ENCODE assay signal across 20 cellular contexts in genomic region chr14:46063872-46064271, GRCh38.
DNase-seq lines count a peak whose midpoint lies in the region; ATAC-seq and TF ChIP-seq lines count a peak whose summit lies in the region.
"Had no signal": no experiment of that assay in that cellular context is flagged by ENCODE, and none has a peak within 500 bp of the region (broad histone marks: within the 10 kb centered on the region; RNA-seq: fewer than 3 reads in every experiment).

No MANE protein-coding gene starts in this region.

- H3K4me3 Mint-ChIP-seq in endodermal cell, result no peak overlapping the region
- H3K4me3 Mint-ChIP-seq in stimulated activated naive B cell treated with anti-CD40 and anti-IgM and Interleukin-4, amounts not matched to agents 10 μg/mL and 1 μg/mL and 100 μg/mL, for 72 hours, result no peak overlapping the region
- H3K4me3 Mint-ChIP-seq: CD4-positive, alpha-beta memory T cell; stimulated activated naive CD8-positive, alpha-beta T cell treated with anti-CD3 and anti-CD28 coated beads, Interleukin-15, Interleukin-2, amounts not matched to agents 100 ng/mL and 50 ng/mL, for 24 hours had no signal

- ATAC-seq in GM18858 (IDR thresholded peaks at IDR 0.05; ENCODE audit: unreplicated experiment), result no peak
- no peak for ATAC-seq in stimulated activated naive B cell treated with anti-CD40 and anti-IgM and Interleukin-4, amounts not matched to agents 10 μg/mL and 1 μg/mL and 100 μg/mL, for 72 hours (replicated peaks)
- ATAC-seq: upper lobe of right lung had no signal

- H3K36me3 Mint-ChIP-seq in endodermal cell (ENCODE audit: low read depth), result no peaks in the 10 kb centered on the region
- H3K36me3 Mint-ChIP-seq in stimulated activated naive B cell treated with anti-CD40 and anti-IgM and Interleukin-4, amounts not matched to agents 10 μg/mL and 1 μg/mL and 100 μg/mL, for 72 hours, result no peaks in the 10 kb centered on the region
- H3K36me3 Mint-ChIP-seq: CD4-positive, alpha-beta memory T cell had no signal

- CTCF ChIA-PET in A673 (lab: Charles Lee) (no interaction called here), HEK293T (lab: Yijun Ruan, JAX) (no interaction called here)

- no peak overlapping the region for H3K9ac ChIP-seq in endodermal cell (ENCODE audit: extremely low read depth, low read length, poor library complexity, severe bottlenecking)

- 90 to 93% methylated on average over 4 to 10 of the region's 10 CpGs for WGBS in endodermal cell (ENCODE audit: insufficient coverage in 1 of 2, insufficient read length in 1 of 2), 2 experiments

- no peak overlapping the region for H3K27ac Mint-ChIP-seq in endodermal cell
- H3K27ac Mint-ChIP-seq in stimulated activated naive B cell treated with anti-CD40 and anti-IgM and Interleukin-4, amounts not matched to agents 10 μg/mL and 1 μg/mL and 100 μg/mL, for 72 hours, result no peak overlapping the region
- H3K27ac Mint-ChIP-seq: stimulated activated naive CD8-positive, alpha-beta T cell treated with anti-CD3 and anti-CD28 coated beads, Interleukin-15, Interleukin-2, amounts not matched to agents 100 ng/mL and 50 ng/mL, for 24 hours had no signal

- no peaks in the 10 kb centered on the region for H3K27me3 Mint-ChIP-seq in endodermal cell (ENCODE audit: insufficient read depth)
- H3K27me3 Mint-ChIP-seq in stimulated activated naive B cell treated with anti-CD40 and anti-IgM and Interleukin-4, amounts not matched to agents 10 μg/mL and 1 μg/mL and 100 μg/mL, for 72 hours, result no peaks in the 10 kb centered on the region
- H3K27me3 Mint-ChIP-seq: CD4-positive, alpha-beta memory T cell; stimulated activated naive CD8-positive, alpha-beta T cell treated with anti-CD3 and anti-CD28 coated beads, Interleukin-15, Interleukin-2, amounts not matched to agents 100 ng/mL and 50 ng/mL, for 24 hours had no signal

- POLR2A ChIA-PET in A673 (lab: Charles Lee; ENCODE audit: low non-redundant PET), result no interaction called here
- POLR2A ChIA-PET in HEK293T (lab: Yijun Ruan, JAX), result no interaction called here

- H3K36me3 ChIP-seq in A673 (ENCODE audit: insufficient read depth, low read length, poor library complexity, severe bottlenecking), result no peaks in the 10 kb centered on the region
- no peaks in the 10 kb centered on the region for H3K36me3 ChIP-seq in endodermal cell (ENCODE audit: control insufficient read depth, insufficient read depth, low read length)
- H3K36me3 ChIP-seq: SJSA1, upper lobe of right lung had no signal

- H3K9me3 Mint-ChIP-seq in endodermal cell, result no peaks in the 10 kb centered on the region
- peaks cover 3 to 5% of the 10 kb centered on the region in 2 donors for H3K9me3 Mint-ChIP-seq in stimulated activated naive B cell treated with anti-CD40 and anti-IgM and Interleukin-4, amounts not matched to agents 10 μg/mL and 1 μg/mL and 100 μg/mL, for 72 hours

- H3K4me3 ChIP-seq in A673 (ENCODE audit: low read depth, low read length, poor library complexity, severe bottlenecking) (no peak overlapping the region), endodermal cell (ENCODE audit: low read length) (no peak overlapping the region)
- H3K4me3 ChIP-seq: SJSA1, upper lobe of right lung had no signal

- intact Hi-C loops in A673 (cut with micrococcal nuclease; ENCODE audit: unreplicated experiment), result no loop called here

- BruUV-seq in A673 (replicated peaks; lab: Mats Ljungman, UMichigan), result no TSS peak

- H3K27me3 ChIP-seq in A673 (replicated peaks; ENCODE audit: insufficient read depth, low read depth, low read length, poor library complexity), result no peaks in the 10 kb centered on the region
- H3K27me3 ChIP-seq in endodermal cell (ENCODE audit: control insufficient read depth, insufficient read depth, low read length, poor library complexity, severe bottlenecking), result no peaks in the 10 kb centered on the region
- H3K27me3 ChIP-seq: SJSA1, upper lobe of right lung had no signal

- H3K9me3 ChIP-seq in A673 (ENCODE audit: low read depth, low read length, poor library complexity, severe bottlenecking) (peaks cover under 1% of the 10 kb centered on the region), endodermal cell (ENCODE audit: control insufficient read depth, low read length) (no peaks in the 10 kb centered on the region)
- H3K9me3 ChIP-seq: SJSA1, upper lobe of right lung had no signal

- H3K4me1 ChIP-seq in A673 (ENCODE audit: insufficient read depth, low read length, poor library complexity, severe bottlenecking) (no peaks in the 10 kb centered on the region), endodermal cell (ENCODE audit: control insufficient read depth, insufficient read depth, low read length) (no peaks in the 10 kb centered on the region)
- H3K4me1 ChIP-seq: SJSA1, upper lobe of right lung had no signal

- DNase-seq in A673 (ENCODE audit: low spot score) (peak; percentile 16), HEK293T (ENCODE audit: extremely low spot score) (peak; percentile 5), NCI-H524 treated with DMSO at 0.1 percent for 48 hours (lab: John Stamatoyannopoulos, UW) (peak; percentile 56), endodermal cell (peak; percentile 41), GOT3 (lab: John Stamatoyannopoulos, UW) (no peak), GF-D8 (lab: John Stamatoyannopoulos, UW) (no peak)
- DNase-seq in stimulated activated naive B cell treated with anti-CD40 and anti-IgM and Interleukin-4, amounts not matched to agents 10 μg/mL and 1 μg/mL and 100 μg/mL, for 72 hours, result no peak
- DNase-seq: activated CD4-positive, alpha-beta T cell treated with anti-CD3 and anti-CD28 coated beads for 4 hours; activated naive CD4-positive, alpha-beta T cell treated with Interleukin-2 at 50 U/mL for 16 hours; anterior cingulate cortex; CD4-positive, alpha-beta memory T cell; cerebellar nuclear complex; NCI-H1092 treated with DMSO at 0.1 percent for 48 hours; OCI-M1; stimulated activated CD4-positive, alpha-beta T cell treated with anti-CD3 and anti-CD28 coated beads, Interleukin-15, amount 100 ng/mL, for 24 hours; T1000; upper lobe of right lung had no signal

- H3K4me1 Mint-ChIP-seq in endodermal cell, result no peaks in the 10 kb centered on the region
- no peaks in the 10 kb centered on the region for H3K4me1 Mint-ChIP-seq in stimulated activated naive B cell treated with anti-CD40 and anti-IgM and Interleukin-4, amounts not matched to agents 10 μg/mL and 1 μg/mL and 100 μg/mL, for 72 hours
- H3K4me1 Mint-ChIP-seq: CD4-positive, alpha-beta memory T cell had no signal

- TF ChIP-seq CTCF in A673 (conservative IDR thresholded peaks at IDR 0.05; ENCODE audit: low read depth, low read length) (no peak), endodermal cell (conservative IDR thresholded peaks at IDR 0.05) (no peak)

- no peak overlapping the region for H3K27ac ChIP-seq in A673 (ENCODE audit: low read depth, low read length, poor library complexity, severe bottlenecking)
- no peak overlapping the region for H3K27ac ChIP-seq in endodermal cell (ENCODE audit: low read depth, low read length)
- H3K27ac ChIP-seq: SJSA1, upper lobe of right lung had no signal

TF ChIP-seq in HEK293T, 16 proteins besides CTCF, POLR2A, EP300 and RAD21:
- no peak for TF ChIP-seq ZNF384 (IDR thresholded peaks at IDR 0.05)
- no peak for TF ChIP-seq TARDBP (IDR thresholded peaks at IDR 0.05)
- TF ChIP-seq NFRKB (IDR thresholded peaks at IDR 0.05), result no peak
- TF ChIP-seq BHLHE40 (IDR thresholded peaks at IDR 0.05; ENCODE audit: borderline replicate concordance), result no peak
TF ChIP-seq in HEK293T: peak in this region for 0.

Comparison
In these comparisons a context has a peak if more than half of its experiments do, and no peak if none do; other contexts are left out.
1. DNase-seq: peak in A673 (single experiment), HEK293T (single experiment), NCI-H524 treated with DMSO at 0.1 percent for 48 hours (single experiment) and endodermal cell (single experiment); none in stimulated activated naive B cell treated with anti-CD40 and anti-IgM and Interleukin-4, amounts not matched to agents 10 μg/mL and 1 μg/mL and 100 μg/mL, for 72 hours (single experiment), GOT3 (single experiment) and GF-D8 (single experiment).